8 cellular contexts compared by ENCODE assay signal in the genomic region with DNA sequence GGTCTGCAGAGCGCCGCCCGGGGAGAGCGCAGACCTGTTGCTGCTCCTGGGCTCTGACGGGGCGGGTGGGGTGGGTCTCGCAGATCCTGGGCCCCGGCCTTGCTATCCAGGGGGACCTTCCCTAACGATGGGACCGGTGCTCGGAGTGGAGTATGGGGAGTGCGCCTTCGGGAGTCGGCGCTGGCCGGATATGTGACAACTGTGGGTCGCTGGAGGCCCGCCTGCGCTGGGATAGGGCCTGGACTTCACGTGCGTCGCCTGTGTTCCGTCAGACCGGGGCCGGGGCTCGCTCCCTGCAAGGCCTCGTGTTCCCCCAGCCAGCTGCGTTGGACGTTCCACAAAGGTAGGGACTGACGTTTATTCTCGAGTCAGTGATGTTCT. TPM values are rescaled to one million over a fixed set of nuclear protein-coding genes. Genes with fewer than 3 reads are reported as not detected.
DNase-seq lines count a peak whose midpoint lies in the region; ATAC-seq lines count a peak whose summit lies in the region.

No MANE protein-coding gene starts in this region.

- H3K4me3 Mint-ChIP-seq in stimulated activated effector memory CD8-positive, alpha-beta T cell treated with anti-CD3 and anti-CD28 coated beads, Interleukin-12 subunit alpha, Interleukin-12 subunit beta, amount 100 ng/mL, for 72 hours: peak overlapping the region; percentile 56

- H3K9me3 Mint-ChIP-seq in stimulated activated effector memory CD8-positive, alpha-beta T cell treated with anti-CD3 and anti-CD28 coated beads, Interleukin-12 subunit alpha, Interleukin-12 subunit beta, amount 100 ng/mL, for 72 hours: no peaks in the 10 kb centered on the region

- peak; percentile 47 for ATAC-seq in left lobe of liver
- ATAC-seq in stimulated activated effector memory CD8-positive, alpha-beta T cell treated with anti-CD3 and anti-CD28 coated beads, Interleukin-12 subunit alpha, Interleukin-12 subunit beta, amount 100 ng/mL, for 72 hours: no peak

- DNase-seq in activated CD8-positive, alpha-beta memory T cell treated with anti-CD3 and anti-CD28 coated beads for 24 hours: peak; percentile 68
- no peak for DNase-seq in activated CD8-positive, alpha-beta memory T cell treated with anti-CD3 and anti-CD28 coated beads, Interleukin-2, amount 50 U/mL, for 4 hours
- peak; percentile 44 for DNase-seq in OCI-M1 (lab: John Stamatoyannopoulos, UW)
- DNase-seq in central memory CD4-positive, alpha-beta T cell: peak; percentile 10
- peak; percentile 65 for DNase-seq in left lobe of liver (ENCODE audit: low spot score)
- no peak for DNase-seq in stimulated activated effector memory CD8-positive, alpha-beta T cell treated with anti-CD3 and anti-CD28 coated beads, Interleukin-12 subunit alpha, Interleukin-12 subunit beta, amount 100 ng/mL, for 72 hours (ENCODE audit: low spot score in 2 of 2)
- DNase-seq in NCI-H1436 treated with DMSO at 0.1 percent for 48 hours (lab: John Stamatoyannopoulos, UW): no peak
- DNase-seq in cerebellar nuclear complex (lab: John Stamatoyannopoulos, UW): no peak

- peaks cover 37% of the 10 kb centered on the region for H3K36me3 Mint-ChIP-seq in stimulated activated effector memory CD8-positive, alpha-beta T cell treated with anti-CD3 and anti-CD28 coated beads, Interleukin-12 subunit alpha, Interleukin-12 subunit beta, amount 100 ng/mL, for 72 hours

- no peak overlapping the region for H3K27ac Mint-ChIP-seq in stimulated activated effector memory CD8-positive, alpha-beta T cell treated with anti-CD3 and anti-CD28 coated beads, Interleukin-12 subunit alpha, Interleukin-12 subunit beta, amount 100 ng/mL, for 72 hours

- peaks cover 33% of the 10 kb centered on the region for H3K4me1 Mint-ChIP-seq in stimulated activated effector memory CD8-positive, alpha-beta T cell treated with anti-CD3 and anti-CD28 coated beads, Interleukin-12 subunit alpha, Interleukin-12 subunit beta, amount 100 ng/mL, for 72 hours

RNA-seq across cellular contexts. Expression of a gene that starts 1.2 kb away (rescaled TPM):
- 33.3 TPM for total RNA-seq in left lobe of liver

Comparison
In these comparisons a context has a peak if more than half of its experiments do, and no peak if none do; other contexts are left out.
1. DNase-seq: peak in activated CD8-positive, alpha-beta memory T cell treated with anti-CD3 and anti-CD28 coated beads for 24 hours (single experiment), OCI-M1 (single experiment), central memory CD4-positive, alpha-beta T cell (single experiment) and left lobe of liver (single experiment); none in activated CD8-positive, alpha-beta memory T cell treated with anti-CD3 and anti-CD28 coated beads, Interleukin-2, amount 50 U/mL, for 4 hours (single experiment), stimulated activated effector memory CD8-positive, alpha-beta T cell treated with anti-CD3 and anti-CD28 coated beads, Interleukin-12 subunit alpha, Interleukin-12 subunit beta, amount 100 ng/mL, for 72 hours (0 of 2), NCI-H1436 treated with DMSO at 0.1 percent for 48 hours (single experiment) and cerebellar nuclear complex (0 of 2).